10 cellular contexts compared by ENCODE assay signal in genomic region chr20:38872491-38873049, GRCh38. TPM values are rescaled to one million over a fixed set of nuclear protein-coding genes. Genes with fewer than 3 reads are reported as not detected.
A peak's percentile ranks its signal among the peaks of the same experiment; 100 is the strongest.
DNase-seq lines count a peak whose midpoint lies in the region; ATAC-seq, FAIRE-seq and TF ChIP-seq lines count a peak whose summit lies in the region.
"Had no signal": no experiment of that assay in that cellular context is flagged by ENCODE, and none has a peak within 500 bp of the region (broad histone marks: within the 10 kb centered on the region; RNA-seq: fewer than 3 reads in every experiment).

No MANE protein-coding gene starts in this region.

- H3K27ac ChIP-seq in KMS-11: peak overlapping the region; percentile 97
- peak overlapping the region; percentile 96 for H3K27ac ChIP-seq in GM12878 (ENCODE audit: control insufficient read depth, insufficient read depth)
- H3K27ac ChIP-seq in stomach: peak overlapping the region in 4 of 5 donors; percentile 13 to 77 (median 36)

- no peak for TF ChIP-seq CTCF in KMS-11 (conservative IDR thresholded peaks at IDR 0.05; ENCODE audit: low read depth, low read length)
- no peak for TF ChIP-seq CTCF in GM12878 (IDR thresholded peaks at IDR 0.05 in 2 of 3, conservative IDR thresholded peaks at IDR 0.05 in 1 of 3; ENCODE audit: control insufficient read depth in 2 of 3, extremely low read depth in 1 of 3, insufficient read depth in 1 of 3, low read depth in 3 of 3, low read length in 3 of 3)
- no peak for TF ChIP-seq CTCF in stomach (IDR thresholded peaks at IDR 0.05)

- peak overlapping the region; percentile 94 for H3K4me2 ChIP-seq in KMS-11
- H3K4me2 ChIP-seq in GM12878 (ENCODE audit: control insufficient read depth, insufficient read depth): peak overlapping the region; percentile 96

- no peak overlapping the region for H3K4me3 ChIP-seq in KMS-11 (IDR thresholded peaks at IDR 0.05; ENCODE audit: insufficient read depth, low read depth, low read length)
- H3K4me3 ChIP-seq in GM12878: peak overlapping the region; percentile 39; the same call in 1 of the 2 replicates
- H3K4me3 ChIP-seq in stomach: no peak overlapping the region
- H3K4me3 ChIP-seq: coronary artery had no signal

- H3K36me3 Mint-ChIP-seq in activated T-cell treated with anti-CD3 and anti-CD28 coated beads, Interleukin-2, amount 50 U/mL, for 4 hours (ENCODE audit: insufficient read depth): peaks cover 15% of the 10 kb centered on the region

- CTCF ChIA-PET in GM12878 (lab: Yijun Ruan, JAX): interaction anchor here (1.5 to 14.0 kb wide), 5 partner anchors 12 to 122 kb away, joined by 5 to 183 read pairs (median 81); partner anchors contain the start of gene PPP1R16B

- POLR2A ChIA-PET in GM12878 (lab: Charles Lee): interaction anchor here (0.8 to 8.2 kb wide), 9 partner anchors 11 to 65 kb away, joined by 3 to 76 read pairs (median 9); partner anchors contain the start of gene PPP1R16B

- DNase-seq in activated T-cell treated with anti-CD3 and anti-CD28 coated beads, Interleukin-2, amount 50 U/mL, for 4 hours: no peak
- DNase-seq in activated T-cell treated with anti-CD3 and anti-CD28 coated beads, Interleukin-2, amount 50 U/mL, for 1 hour: no peak
- no peak for DNase-seq in GM12878 (ENCODE audit: low read depth, low spot score)
- DNase-seq in stomach: no peak
- no peak for DNase-seq in hippocampal formation (lab: John Stamatoyannopoulos, UW)
- DNase-seq: heart left ventricle had no signal

- TSS peak; percentile 71 for BruUV-seq in GM12878 (replicated peaks; lab: Mats Ljungman, UMichigan)

- no peaks in the 10 kb centered on the region for H3K79me2 ChIP-seq in KMS-11 (ENCODE audit: insufficient read depth, low read depth)
- H3K79me2 ChIP-seq in GM12878 (ENCODE audit: control insufficient read depth, insufficient read depth, low read length): peaks cover 64% of the 10 kb centered on the region

- H4K20me1 ChIP-seq in KMS-11 (ENCODE audit: insufficient read depth) (no peaks in the 10 kb centered on the region), GM12878 (ENCODE audit: control insufficient read depth, insufficient read depth) (no peaks in the 10 kb centered on the region)

- intact Hi-C loops in GM12878 (cut with micrococcal nuclease; ENCODE audit: unreplicated experiment) (loop anchor here (1.0 kb wide), 1 partner anchor 12 kb away; no protein-coding TSS in a partner anchor), stomach (cut with DNase I; ENCODE audit: low total_unique reads) (no loop called here)

- TF ChIP-seq EP300 in GM12878 (IDR thresholded peaks at IDR 0.05; ENCODE audit: borderline replicate concordance in 1 of 2, control insufficient read depth in 1 of 2, low read depth in 2 of 2, low read length in 2 of 2) (no peak), stomach (IDR thresholded peaks at IDR 0.05) (no peak)

- SMC1A ChIA-PET in GM12878 (lab: Charles Lee; ENCODE audit: uncharacterized antibody, unreplicated experiment): interaction anchor here (0.6 to 16.9 kb wide), 9 partner anchors 12 to 121 kb away, joined by 3 to 248 read pairs (median 20); partner anchors contain the start of gene PPP1R16B

- H2AFZ ChIP-seq in KMS-11 (ENCODE audit: low read depth) (peak overlapping the region; percentile 19), GM12878 (ENCODE audit: control insufficient read depth, low read depth, low read length) (no peak overlapping the region)

- H3K27me3 ChIP-seq in KMS-11 (ENCODE audit: insufficient read depth, low read depth): no peaks in the 10 kb centered on the region
- no peaks in the 10 kb centered on the region for H3K27me3 ChIP-seq in GM12878 (replicated peaks in 1 of 2; ENCODE audit: control insufficient read depth in 2 of 2, insufficient read depth in 2 of 2, low read length in 1 of 2)
- H3K27me3 ChIP-seq in stomach: peaks cover 0 to 39% (median 0%) of the 10 kb centered on the region in 3 donors

- H3K4me1 ChIP-seq in KMS-11 (ENCODE audit: low read depth, poor library complexity, severe bottlenecking): peaks cover 86% of the 10 kb centered on the region
- peaks cover 75% of the 10 kb centered on the region for H3K4me1 ChIP-seq in GM12878 (ENCODE audit: control insufficient read depth, insufficient read depth, low read length)
- peaks cover 0 to 48% (median 27%) of the 10 kb centered on the region in 4 donors for H3K4me1 ChIP-seq in stomach

- H3K27me3 Mint-ChIP-seq in activated T-cell treated with anti-CD3 and anti-CD28 coated beads, Interleukin-2, amount 50 U/mL, for 4 hours (ENCODE audit: low read depth): no peaks in the 10 kb centered on the region

- FAIRE-seq in GM12878 (lab: Jason Lieb, UNC): no peak

- H3K36me3 ChIP-seq in KMS-11 (ENCODE audit: insufficient read depth) (no peaks in the 10 kb centered on the region), GM12878 (ENCODE audit: control insufficient read depth in 2 of 2, insufficient read depth in 2 of 2, low read length in 1 of 2) (peaks cover 3 to 5% of the 10 kb centered on the region in 2 experiments; a peak in 3 of 4 replicates), stomach (no peaks in the 10 kb centered on the region)
- H3K36me3 ChIP-seq: heart left ventricle had no signal

- H3K9ac ChIP-seq in KMS-11: peak overlapping the region; percentile 78
- peak overlapping the region; percentile 81 for H3K9ac ChIP-seq in GM12878 (ENCODE audit: control insufficient read depth, insufficient read depth, low read length)

- peak overlapping the region; percentile 78 for H3K4me3 Mint-ChIP-seq in activated T-cell treated with anti-CD3 and anti-CD28 coated beads, Interleukin-2, amount 50 U/mL, for 4 hours

- WGBS in GM12878 (ENCODE audit: insufficient coverage, insufficient replicate concordance, low lambda C conversion rate, missing lambda C conversion rate): 1% methylated on average over 15 of the region's 15 CpGs
- WGBS in stomach, 5 donors: 72 to 85% (median 77%) methylated on average over 12 to 15 of the region's 15 CpGs

- H3K4me1 Mint-ChIP-seq in activated T-cell treated with anti-CD3 and anti-CD28 coated beads, Interleukin-2, amount 50 U/mL, for 4 hours (ENCODE audit: low read depth): peaks cover 86% of the 10 kb centered on the region

- peak in 1 of 2 donors; percentile 6 for ATAC-seq in activated T-cell treated with anti-CD3 and anti-CD28 coated beads, Interleukin-2, amount 50 U/mL, for 4 hours
- ATAC-seq in GM12878: peak; percentile 3
- no peak for ATAC-seq in GM18519 (IDR thresholded peaks at IDR 0.05; ENCODE audit: low FRiP score, unreplicated experiment)
- ATAC-seq in HG03175 (IDR thresholded peaks at IDR 0.05; ENCODE audit: unreplicated experiment): no peak
- ATAC-seq: heart left ventricle had no signal

- no peak for TF ChIP-seq POLR2A in GM12878 (IDR thresholded peaks at IDR 0.05; ENCODE audit: low read depth, low read length)
- TF ChIP-seq POLR2A in stomach (IDR thresholded peaks at IDR 0.05): no peak

- H3K9me3 ChIP-seq in GM12878 (replicated peaks; ENCODE audit: control insufficient read depth, insufficient read depth, low read length): no peaks in the 10 kb centered on the region
- H3K9me3 ChIP-seq in stomach: peaks cover 0 to 5% (median 0%) of the 10 kb centered on the region in 4 donors

- TF ChIP-seq RAD21 in GM12878 (IDR thresholded peaks at IDR 0.05; ENCODE audit: insufficient read depth, low read depth, low read length): no peak

- RAD21 ChIA-PET in GM12878 (lab: Charles Lee; ENCODE audit: unreplicated experiment): interaction anchor here (0.9 to 14.5 kb wide), 12 partner anchors 9 to 122 kb away, joined by 3 to 205 read pairs (median 6); partner anchors contain the start of gene PPP1R16B

- no peaks in the 10 kb centered on the region for H3K9me3 Mint-ChIP-seq in activated T-cell treated with anti-CD3 and anti-CD28 coated beads, Interleukin-2, amount 50 U/mL, for 4 hours

- in situ Hi-C loops in GM12878 (cut with MboI): loop anchor here (5.0 kb wide), 1 partner anchor 65 kb away; the partner anchor contains the start of gene PPP1R16B

TF ChIP-seq in GM12878, 131 proteins besides CTCF, POLR2A, EP300 and RAD21 (continues in another document):
- TF ChIP-seq, protein P1, sequence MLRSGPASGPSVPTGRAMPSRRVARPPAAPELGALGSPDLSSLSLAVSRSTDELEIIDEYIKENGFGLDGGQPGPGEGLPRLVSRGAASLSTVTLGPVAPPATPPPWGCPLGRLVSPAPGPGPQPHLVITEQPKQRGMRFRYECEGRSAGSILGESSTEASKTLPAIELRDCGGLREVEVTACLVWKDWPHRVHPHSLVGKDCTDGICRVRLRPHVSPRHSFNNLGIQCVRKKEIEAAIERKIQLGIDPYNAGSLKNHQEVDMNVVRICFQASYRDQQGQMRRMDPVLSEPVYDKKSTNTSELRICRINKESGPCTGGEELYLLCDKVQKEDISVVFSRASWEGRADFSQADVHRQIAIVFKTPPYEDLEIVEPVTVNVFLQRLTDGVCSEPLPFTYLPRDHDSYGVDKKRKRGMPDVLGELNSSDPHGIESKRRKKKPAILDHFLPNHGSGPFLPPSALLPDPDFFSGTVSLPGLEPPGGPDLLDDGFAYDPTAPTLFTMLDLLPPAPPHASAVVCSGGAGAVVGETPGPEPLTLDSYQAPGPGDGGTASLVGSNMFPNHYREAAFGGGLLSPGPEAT (IDR thresholded peaks at IDR 0.05; ENCODE audit: low read depth): no peak
- 0 out of 2 replicates have a peak, but pooled peaks have one; percentile 12 for TF ChIP-seq SMC3 (IDR thresholded peaks at IDR 0.05; ENCODE audit: borderline replicate concordance, low read length)
- 0 out of 2 replicates have a peak, but pooled peaks have one; percentile 20 for TF ChIP-seq ASH2L (IDR thresholded peaks at IDR 0.05; ENCODE audit: borderline replicate concordance, low read depth)
- TF ChIP-seq MXI1 (IDR thresholded peaks at IDR 0.05; ENCODE audit: low read depth, low read length): no peak

RNA-seq across cellular contexts. Expression of gene FAM83D, which starts 53.6 kb away (rescaled TPM):
- 1 to 10 TPM; 1.3 to 1.9 (median 1.4) TPM for total RNA-seq in activated T-cell treated with anti-CD3 and anti-CD28 coated beads, Interleukin-2, amount 50 U/mL, for 4 hours
- total RNA-seq in GM12878 (2013; cell fraction: nucleolus; rRNA removed): 14.1 and 16.3 TPM in 2 replicates
- total RNA-seq in GM12878 (2014; rRNA removed) (21.5 and 21.6 TPM in 2 replicates), GM12878 (2014; rRNA removed; fragmentation: Illumina TruSeq; extraction: Trizol) (12.7 and 13.6 TPM in 2 replicates), GM12878 (2021) (16.6 and 18.2 TPM in 2 replicates), stomach (100 to 1,000 TPM in 2 of 5 donors, 10 to 100 TPM in 2, 1 to 10 TPM in 1; 2.0 to 289 (median 36.4) TPM)
- 7.7 TPM for polyA plus RNA-seq in GM12878 (2011; ENCODE audit: low read depth)
- polyA plus RNA-seq in GM12878 (2011; rRNA removed) (32.4 and 34.8 TPM in 2 replicates), GM12878 (2014; fragmentation: Illumina TruSeq; extraction: Trizol) (19.7 and 20.2 TPM in 2 replicates), GM12878 (2014; fragmentation: Nextera tagmentation; extraction: Ambion mirVana) (1 to 10 TPM; 4.5 to 6.0 TPM), GM12878 (2014; rRNA removed) (17.4 and 19.1 TPM in 2 replicates), GM12878 (2016; fragmentation: Nextera tagmentation; extraction: Ambion mirVana) (10 to 100 TPM; 34.1 to 34.2 TPM), stomach (10 to 100 TPM in 1 of 3 donors, 1 to 10 TPM in 2; 2.3 to 22.9 (median 3.1) TPM)
- 28.1 and 32.3 TPM in 2 replicates for polyA plus RNA-seq in GM12878 (2011; cell fraction: cytosol; rRNA removed)
- polyA plus RNA-seq in GM12878 (2011; cell fraction: nucleus; rRNA removed): 37.1 and 42.7 TPM in 2 replicates
- 9.5 and 10.5 TPM in 2 replicates for polyA plus RNA-seq in GM12878 (2012)
- 37.1 and 42.8 TPM in 2 replicates for polyA minus RNA-seq in GM12878 (2011; rRNA and poly(A)+ RNA removed)
- polyA minus RNA-seq in GM12878 (2011; cell fraction: cytosol; rRNA and poly(A)+ RNA removed): 13.1 and 15.3 TPM in 2 replicates
- polyA minus RNA-seq in GM12878 (2011; cell fraction: nucleus; rRNA and poly(A)+ RNA removed): 18.9 and 35.2 TPM in 2 replicates

Comparison
In these comparisons a context has a peak if more than half of its experiments do, and no peak if none do; other contexts are left out.
1. H3K27ac ChIP-seq: peak in every context shown above with its lines; median percentile 97 in KMS-11; 96 in GM12878; 36 in stomach.